In genomic region chr5:81422671-81423070, GRCh38 we compare ENCODE assay signal across 1 cellular context.
TF ChIP-seq lines count a peak whose summit lies in the region.

No MANE protein-coding gene starts in this region.

TF ChIP-seq in H1, 55 proteins besides CTCF, POLR2A, EP300 and RAD21:
- TF ChIP-seq FOSL1 (IDR thresholded peaks at IDR 0.05; ENCODE audit: insufficient read depth, low read depth, low read length) (no peak), NRF1 (IDR thresholded peaks at IDR 0.05; ENCODE audit: low read depth, low read length) (no peak), SRF (IDR thresholded peaks at IDR 0.05; ENCODE audit: low read depth, low read length) (no peak), RNF2 (IDR thresholded peaks at IDR 0.05; ENCODE audit: borderline replicate concordance, low read depth, low read length, missing control alignments, poor library complexity, severe bottlenecking) (no peak), USF2 (IDR thresholded peaks at IDR 0.05; ENCODE audit: low read length) (no peak), E2F6 (IDR thresholded peaks at IDR 0.05) (no peak), NANOG (IDR thresholded peaks at IDR 0.05; ENCODE audit: insufficient read depth, low read depth, low read length, poor library complexity, severe bottlenecking) (no peak), KDM5A (IDR thresholded peaks at IDR 0.05; ENCODE audit: low read length) (no peak), EGR1 (IDR thresholded peaks at IDR 0.05; ENCODE audit: borderline replicate concordance, low read depth, low read length) (no peak), JUN (IDR thresholded peaks at IDR 0.05; ENCODE audit: low read depth, low read length) (no peak), POLR2AphosphoS5 (IDR thresholded peaks at IDR 0.05; ENCODE audit: low read depth, low read length) (no peak), TAF1 (IDR thresholded peaks at IDR 0.05; ENCODE audit: low read depth, low read length) (no peak), KDM1A (IDR thresholded peaks at IDR 0.05; ENCODE audit: borderline replicate concordance, low read length) (no peak), CEBPB (IDR thresholded peaks at IDR 0.05; ENCODE audit: low read depth, low read length) (no peak), BCL11A (IDR thresholded peaks at IDR 0.05; ENCODE audit: low read depth in 2 of 2, low read length in 2 of 2) (no peak), MAX (IDR thresholded peaks at IDR 0.05) (no peak), CHD7 (IDR thresholded peaks at IDR 0.05; ENCODE audit: insufficient replicate concordance, low read length) (no peak)
